ENCODE assay signal across 24 cellular contexts in the genomic region with DNA sequence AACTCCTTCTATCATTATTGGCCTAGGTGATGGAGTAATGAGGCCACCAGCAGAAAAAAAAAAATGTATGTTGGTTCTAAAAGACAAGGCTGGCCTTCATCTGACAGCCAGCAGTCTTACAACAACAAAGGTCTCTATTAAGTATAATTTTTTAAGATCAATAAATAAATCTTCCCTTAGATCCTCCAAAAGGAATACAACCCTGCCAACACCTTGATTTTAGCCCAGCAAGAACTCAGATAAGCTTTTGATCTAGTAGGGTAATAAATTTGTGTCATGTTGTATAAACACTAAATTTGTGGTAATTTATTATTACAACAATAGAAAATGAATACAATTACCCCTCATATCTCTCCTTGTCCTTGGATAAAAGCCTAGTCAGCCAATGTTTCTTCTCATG.
DNase-seq lines count a peak whose midpoint lies in the region; ATAC-seq, FAIRE-seq and TF ChIP-seq lines count a peak whose summit lies in the region.
"Had no signal": no experiment of that assay in that cellular context is flagged by ENCODE, and none has a peak within 500 bp of the region (broad histone marks: within the 10 kb centered on the region; RNA-seq: fewer than 3 reads in every experiment).

No MANE protein-coding gene starts in this region.

- no peaks in the 10 kb centered on the region for H3K79me2 ChIP-seq in endothelial cell of umbilical vein (ENCODE audit: control insufficient read depth, insufficient read depth, low read length)

- H3K9ac ChIP-seq in endothelial cell of umbilical vein (replicated peaks; ENCODE audit: extremely low read depth, insufficient read depth, low read length), result no peak overlapping the region
- H3K9ac ChIP-seq: BLaER1 treated with 17β-estradiol and CSF1 and Interleukin-3, amounts not matched to agents 10 nM and 100 nM had no signal

- H3K36me3 ChIP-seq in endothelial cell of umbilical vein (ENCODE audit: control insufficient read depth in 2 of 2, extremely low read depth in 1 of 2, insufficient read depth in 2 of 2, low read length in 2 of 2), result no peaks in the 10 kb centered on the region
- H3K36me3 ChIP-seq in stomach, result no peaks in the 10 kb centered on the region
- H3K36me3 ChIP-seq: BLaER1 treated with 17β-estradiol and CSF1 and Interleukin-3, amounts not matched to agents 10 nM and 100 nM had no signal

- H3K36me3 Mint-ChIP-seq in CD4-positive, alpha-beta T cell (ENCODE audit: low read depth), result no peaks in the 10 kb centered on the region
- H3K36me3 Mint-ChIP-seq: CD4-positive, alpha-beta memory T cell; CD8-positive, alpha-beta memory T cell had no signal

- no peaks in the 10 kb centered on the region for H3K9me1 ChIP-seq in endothelial cell of umbilical vein (replicated peaks; ENCODE audit: control insufficient read depth, extremely low read depth, insufficient read depth, low read length)

- no peaks in the 10 kb centered on the region for H3K4me1 Mint-ChIP-seq in CD4-positive, alpha-beta T cell (ENCODE audit: low read depth)
- H3K4me1 Mint-ChIP-seq: B cell; CD4-positive, alpha-beta memory T cell; CD8-positive, alpha-beta memory T cell had no signal

- H3K4me3 Mint-ChIP-seq in CD4-positive, alpha-beta T cell, result no peak overlapping the region
- H3K4me3 Mint-ChIP-seq: B cell; CD4-positive, alpha-beta memory T cell; CD8-positive, alpha-beta memory T cell had no signal

- no peak for TF ChIP-seq POLR2A in endothelial cell of umbilical vein (IDR thresholded peaks at IDR 0.05; ENCODE audit: low read depth, low read length)
- TF ChIP-seq POLR2A in stomach (IDR thresholded peaks at IDR 0.05), result no peak

- H3K4me3 ChIP-seq in endothelial cell of umbilical vein (replicated peaks in 1 of 3; ENCODE audit: insufficient read depth in 1 of 3, low read depth in 1 of 3, low read length in 3 of 3), result no peak overlapping the region
- H3K4me3 ChIP-seq in stomach, result no peak overlapping the region
- H3K4me3 ChIP-seq: A549; BLaER1 treated with 17β-estradiol and CSF1 and Interleukin-3, amounts not matched to agents 10 nM and 100 nM had no signal

- H3K4me1 ChIP-seq in endothelial cell of umbilical vein (ENCODE audit: control insufficient read depth, extremely low read depth, insufficient read depth, low read length) (peaks cover 18% of the 10 kb centered on the region), stomach (no peaks in the 10 kb centered on the region)
- H3K4me1 ChIP-seq: A549; BLaER1 treated with 17β-estradiol and CSF1 and Interleukin-3, amounts not matched to agents 10 nM and 100 nM; Caco-2 had no signal

- H3K9me3 ChIP-seq in endothelial cell of umbilical vein (replicated peaks; ENCODE audit: control insufficient read depth, insufficient read depth, low read length), result no peaks in the 10 kb centered on the region
- no peaks in the 10 kb centered on the region for H3K9me3 ChIP-seq in stomach
- H3K9me3 ChIP-seq in CD4-positive, alpha-beta T cell (ENCODE audit: control insufficient read depth, low read length), result no peaks in the 10 kb centered on the region
- H3K9me3 ChIP-seq: A549; BLaER1 treated with 17β-estradiol and CSF1 and Interleukin-3, amounts not matched to agents 10 nM and 100 nM; Caco-2 had no signal

- POLR2A ChIA-PET in HEK293T (lab: Yijun Ruan, JAX), result no interaction called here
- POLR2A ChIA-PET in endothelial cell of umbilical vein (lab: Charles Lee), result no interaction called here
- POLR2A ChIA-PET in CD4-positive, alpha-beta T cell (lab: Charles Lee), result no interaction called here

- DNase-seq in COR-L47 (lab: John Stamatoyannopoulos, UW) (peak; percentile 17), HEK293T (ENCODE audit: extremely low spot score) (no peak), NCI-H146 treated with DMSO at 0.1 percent for 48 hours (lab: John Stamatoyannopoulos, UW; ENCODE audit: unreplicated experiment) (peak; percentile 14), endothelial cell of umbilical vein (ENCODE audit: low read depth, low spot score) (peak; percentile 4), stomach (no peak), NCI-H524 treated with DMSO at 0.1 percent for 48 hours (lab: John Stamatoyannopoulos, UW) (no peak), iPS-NIHi7 (ENCODE audit: extremely low spot score) (no peak)
- DNase-seq in CD4-positive, alpha-beta T cell, result no peak
- DNase-seq: AML-193; Caco-2; Calu3; CD4-positive, alpha-beta memory T cell; CD8-positive, alpha-beta memory T cell; DMS79 treated with DMSO at 0.1 percent for 48 hours; GF-D8 had no signal

- no peaks in the 10 kb centered on the region for H3K27me3 ChIP-seq in endothelial cell of umbilical vein (ENCODE audit: control insufficient read depth in 2 of 2, insufficient read depth in 2 of 2, low read length in 2 of 2)
- H3K27me3 ChIP-seq in stomach, result no peaks in the 10 kb centered on the region
- H3K27me3 ChIP-seq in CD4-positive, alpha-beta T cell (ENCODE audit: control insufficient read depth, insufficient read depth, low read length), result no peaks in the 10 kb centered on the region
- H3K27me3 ChIP-seq: BLaER1 treated with 17β-estradiol and CSF1 and Interleukin-3, amounts not matched to agents 10 nM and 100 nM had no signal

- H2AFZ ChIP-seq in endothelial cell of umbilical vein (ENCODE audit: low read depth, low read length), result no peak overlapping the region

- CTCF ChIA-PET in HEK293T (lab: Yijun Ruan, JAX), result no interaction called here
- CTCF ChIA-PET in endothelial cell of umbilical vein (lab: Charles Lee), result no interaction called here
- CTCF ChIA-PET in CD4-positive, alpha-beta T cell (lab: Charles Lee), result no interaction called here

- no peak for TF ChIP-seq EP300 in stomach (IDR thresholded peaks at IDR 0.05)

- H3K27me3 Mint-ChIP-seq in CD4-positive, alpha-beta T cell, result no peaks in the 10 kb centered on the region
- H3K27me3 Mint-ChIP-seq: B cell; CD4-positive, alpha-beta memory T cell; CD8-positive, alpha-beta memory T cell had no signal

- intact Hi-C loops in endothelial cell of umbilical vein (cut with micrococcal nuclease), result loop anchor here (2.0 kb wide), 1 partner anchor 131 kb away; no protein-coding TSS in a partner anchor
- intact Hi-C loops in stomach (cut with DNase I; ENCODE audit: low total_unique reads), result no loop called here
- intact Hi-C loops in CD4-positive, alpha-beta T cell (cut with DNase I, micrococcal nuclease), result no loop called here

- H3K27ac ChIP-seq in endothelial cell of umbilical vein (ENCODE audit: insufficient read depth, low read depth, low read length), result no peak overlapping the region
- H3K27ac ChIP-seq in stomach, result no peak overlapping the region
- H3K27ac ChIP-seq in CD4-positive, alpha-beta T cell (ENCODE audit: low read depth, low read length), result no peak overlapping the region
- H3K27ac ChIP-seq: 22Rv1; A549; BLaER1 treated with 17β-estradiol and CSF1 and Interleukin-3, amounts not matched to agents 10 nM and 100 nM; C4-2B had no signal

- TF ChIP-seq CTCF in endothelial cell of umbilical vein (IDR thresholded peaks at IDR 0.05; ENCODE audit: extremely low read depth in 1 of 2, insufficient read depth in 1 of 2, low read depth in 1 of 2, low read length in 2 of 2) (no peak), stomach (IDR thresholded peaks at IDR 0.05) (no peak)
- no peak for TF ChIP-seq CTCF in CD4-positive, alpha-beta T cell (IDR thresholded peaks at IDR 0.05)

- peaks cover 2% of the 10 kb centered on the region for H3K9me3 Mint-ChIP-seq in CD4-positive, alpha-beta T cell

- H3K27ac Mint-ChIP-seq in CD4-positive, alpha-beta T cell, result no peak overlapping the region
- H3K27ac Mint-ChIP-seq: B cell; CD4-positive, alpha-beta memory T cell; CD8-positive, alpha-beta memory T cell had no signal

- no peak overlapping the region for H3K4me2 ChIP-seq in endothelial cell of umbilical vein (ENCODE audit: insufficient read depth, low read length)
- H3K4me2 ChIP-seq: A549; BLaER1 treated with 17β-estradiol and CSF1 and Interleukin-3, amounts not matched to agents 10 nM and 100 nM had no signal

- no TSS peak for BruUV-seq in endothelial cell of umbilical vein (replicated peaks; lab: Mats Ljungman, UMichigan)

- FAIRE-seq in endothelial cell of umbilical vein (lab: Jason Lieb, UNC), result no peak
- FAIRE-seq: A549, D721Med, G401.6, GM12891, GM19239 had no signal

- no peaks in the 10 kb centered on the region for H4K20me1 ChIP-seq in endothelial cell of umbilical vein (replicated peaks; ENCODE audit: control insufficient read depth, extremely low read depth, insufficient read depth, low read length)
- H4K20me1 ChIP-seq: BLaER1 treated with 17β-estradiol and CSF1 and Interleukin-3, amounts not matched to agents 10 nM and 100 nM had no signal

- ATAC-seq in CD4-positive, alpha-beta T cell (ENCODE audit: poor library complexity), result no peak
- ATAC-seq: A549 had no signal

- dilution Hi-C loops in endothelial cell of umbilical vein (cut with MboI; ENCODE audit: extremely low pct_ligation_motif_present, low sequenced_read_pairs), result no loop called here

TF ChIP-seq in HEK293T, 16 proteins besides CTCF, POLR2A, EP300 and RAD21:
- TF ChIP-seq, protein P1, sequence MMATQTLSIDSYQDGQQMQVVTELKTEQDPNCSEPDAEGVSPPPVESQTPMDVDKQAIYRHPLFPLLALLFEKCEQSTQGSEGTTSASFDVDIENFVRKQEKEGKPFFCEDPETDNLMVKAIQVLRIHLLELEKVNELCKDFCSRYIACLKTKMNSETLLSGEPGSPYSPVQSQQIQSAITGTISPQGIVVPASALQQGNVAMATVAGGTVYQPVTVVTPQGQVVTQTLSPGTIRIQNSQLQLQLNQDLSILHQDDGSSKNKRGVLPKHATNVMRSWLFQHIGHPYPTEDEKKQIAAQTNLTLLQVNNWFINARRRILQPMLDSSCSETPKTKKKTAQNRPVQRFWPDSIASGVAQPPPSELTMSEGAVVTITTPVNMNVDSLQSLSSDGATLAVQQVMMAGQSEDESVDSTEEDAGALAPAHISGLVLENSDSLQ (IDR thresholded peaks at IDR 0.05), result peak; percentile 66
- TF ChIP-seq FOXK2 (IDR thresholded peaks at IDR 0.05), result no peak

TF ChIP-seq in endothelial cell of umbilical vein, 7 proteins besides CTCF, POLR2A, EP300 and RAD21:
- no peak for TF ChIP-seq JUN (IDR thresholded peaks at IDR 0.05; ENCODE audit: borderline replicate concordance, insufficient read depth, insufficient read length, low read depth)

Comparison
In these comparisons a context has a peak if more than half of its experiments do, and no peak if none do; other contexts are left out.
1. DNase-seq: peak in COR-L47 (single experiment), NCI-H146 treated with DMSO at 0.1 percent for 48 hours (single experiment) and endothelial cell of umbilical vein (single experiment); none in HEK293T (single experiment), stomach (single experiment), CD4-positive, alpha-beta T cell (0 of 10), NCI-H524 treated with DMSO at 0.1 percent for 48 hours (single experiment) and iPS-NIHi7 (single experiment).